8 cellular contexts compared by ENCODE assay signal in the genomic region with DNA sequence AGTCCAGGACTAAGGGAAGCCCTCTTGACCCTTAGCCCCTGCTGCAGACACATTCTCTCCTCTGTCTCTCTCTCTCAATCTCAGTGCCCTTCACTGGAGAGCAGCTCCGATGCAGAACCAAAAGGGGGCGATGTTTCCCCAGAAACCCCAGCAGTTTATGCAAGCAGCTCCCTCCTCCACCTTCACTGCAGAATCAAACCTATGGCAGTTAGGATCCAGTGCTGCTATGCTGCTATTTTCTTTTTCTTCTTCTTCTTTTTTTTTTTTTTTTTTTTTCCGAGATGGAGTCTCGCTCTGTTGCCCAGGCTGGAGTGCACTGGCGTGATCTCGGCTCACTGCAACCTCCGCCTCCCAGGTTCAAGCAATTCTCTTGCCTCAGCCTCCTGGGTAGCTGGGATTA. TPM values are rescaled to one million over a fixed set of nuclear protein-coding genes. Genes with fewer than 3 reads are reported as not detected.
DNase-seq lines count a peak whose midpoint lies in the region; TF ChIP-seq lines count a peak whose summit lies in the region.
"Not testable (repeated sequence)": the region's sequence is repeated elsewhere in the genome, so short reads cannot be mapped to it uniquely, and the experiment has no call there.

No MANE protein-coding gene starts in this region.

- WGBS in thyroid gland, 2 donors, result 27 to 32% methylated on average over 7 of the region's 7 CpGs

- not testable (repeated sequence) for H3K27me3 ChIP-seq in thyroid gland

- H3K4me3 ChIP-seq in OCI-LY7 (ENCODE audit: low read depth, low read length, poor library complexity, severe bottlenecking); cardiac fibroblast (replicated peaks in 1 of 2; ENCODE audit: low read depth in 2 of 2, low read length in 2 of 2); thyroid gland (replicated peaks in 1 of 3): not testable (repeated sequence)

- H3K27ac ChIP-seq in OCI-LY7 (ENCODE audit: low read depth, low read length, poor library complexity, severe bottlenecking); thyroid gland: not testable (repeated sequence)

- not testable (repeated sequence) for H4K20me1 ChIP-seq in OCI-LY7 (ENCODE audit: insufficient read depth, low read length)

- POLR2A ChIA-PET in OCI-LY7 (lab: Charles Lee), result interaction anchor here (0.7 kb wide), 1 partner anchor 401 kb away, joined by 4 read pairs; no protein-coding TSS in a partner anchor

- H3K4me2 ChIP-seq in OCI-LY7 (ENCODE audit: low read length), result not testable (repeated sequence)

- not testable (repeated sequence) for H3K9me2 ChIP-seq in OCI-LY7 (ENCODE audit: insufficient read depth, low read length)

- not testable (repeated sequence) for H2AFZ ChIP-seq in OCI-LY7 (ENCODE audit: low read length)

- H3K9me3 ChIP-seq in OCI-LY7 (ENCODE audit: low read length); thyroid gland: not testable (repeated sequence)

- DNase-seq in EH (ENCODE audit: low read depth) (peak; percentile 89), OCI-LY7 (ENCODE audit: low spot score) (peak; percentile 78), cardiac fibroblast (ENCODE audit: low read depth in 2 of 2) (peak; percentile 92 to 93), hippocampal formation (lab: John Stamatoyannopoulos, UW) (peak; percentile 71 to 75), putamen (ENCODE audit: low spot score) (peak; percentile 74), thyroid gland (peak; percentile 74 to 78)
- peak; percentile 83 to 84 for DNase-seq in activated CD4-positive, alpha-beta T cell treated with anti-CD3 and anti-CD28 coated beads, Interleukin-2, amount 50 U/mL, for 4 hours

- intact Hi-C loops in OCI-LY7 (cut with micrococcal nuclease; ENCODE audit: unreplicated experiment) (loop anchor here (1.0 kb wide), 2 partner anchors 58 to 104 kb away; no protein-coding TSS in a partner anchor), thyroid gland (cut with DNase I) (loop anchor here (5.0 to 10.0 kb wide), 3 partner anchors 58 to 230 kb away; a partner anchor contains a TSS)

- CTCF ChIA-PET in OCI-LY7 (lab: Charles Lee; ENCODE audit: unreplicated experiment), result not testable (repeated sequence)

- TF ChIP-seq CTCF in LNCAP (IDR thresholded peaks at IDR 0.05), result peak; percentile 61
- peak; percentile 82 for TF ChIP-seq CTCF in OCI-LY7 (conservative IDR thresholded peaks at IDR 0.05; ENCODE audit: low read length)
- peak; percentile 95 for TF ChIP-seq CTCF in cardiac fibroblast (IDR thresholded peaks at IDR 0.05; ENCODE audit: low read depth, low read length)
- TF ChIP-seq CTCF in thyroid gland (IDR thresholded peaks at IDR 0.05), result peak; percentile 61 to 92 (median 70)

- not testable (repeated sequence) for H3K4me1 ChIP-seq in OCI-LY7 (ENCODE audit: insufficient read depth, low read length, poor library complexity, severe bottlenecking); thyroid gland

- BruUV-seq in OCI-LY7 (replicated peaks; lab: Mats Ljungman, UMichigan), result not testable (repeated sequence)

- not testable (repeated sequence) for H3K36me3 ChIP-seq in OCI-LY7 (ENCODE audit: insufficient read depth, low read length); thyroid gland

- not testable (repeated sequence) for TF ChIP-seq POLR2A in thyroid gland (IDR thresholded peaks at IDR 0.05)

- H3K79me2 ChIP-seq in OCI-LY7 (ENCODE audit: insufficient read depth, low read depth, low read length), result not testable (repeated sequence)

RNA-seq across cellular contexts. Expression of a gene that starts 11.3 kb away (rescaled TPM):
- not detected in 2 replicates for total RNA-seq in OCI-LY7 (2014; rRNA removed; shearing (Covaris generic))
- not detected in 2 replicates for total RNA-seq in OCI-LY7 (2022)
- 1 to 10 TPM in 3 of 4 donors, not detected in 1; 1.0 to 2.3 (median 1.0) TPM for total RNA-seq in thyroid gland

RNA-seq across cellular contexts. Expression of a gene that starts 14.7 kb away (rescaled TPM):
- total RNA-seq in OCI-LY7 (2014; rRNA removed; shearing (Covaris generic)), result not detected in 2 replicates
- total RNA-seq in OCI-LY7 (2022), result not detected in 2 replicates
- 10 to 100 TPM; 17.5 to 61.3 (median 35.4) TPM for total RNA-seq in thyroid gland

RNA-seq across cellular contexts. Expression of a gene that starts 59.8 kb away (rescaled TPM):
- 194 and 200 TPM in 2 replicates for total RNA-seq in OCI-LY7 (2014; rRNA removed; shearing (Covaris generic))
- total RNA-seq in OCI-LY7 (2022) (360 and 377 TPM in 2 replicates), thyroid gland (100 to 1,000 TPM; 129 to 180 (median 150) TPM)

Comparison
In these comparisons a context has a peak if more than half of its experiments do, and no peak if none do; other contexts are left out.
1. RNA of a gene that starts 14.7 kb away (total RNA-seq): 17.5 to 61.3 TPM in thyroid gland; not detected in OCI-LY7; every median in the first group is over 10 times any median in the second.
2. Peak in every context shown above with its lines, with median percentiles within 50 percentile points of each other: DNase-seq and CTCF ChIP-seq.